15 cellular contexts compared by ENCODE assay signal in the genomic region with DNA sequence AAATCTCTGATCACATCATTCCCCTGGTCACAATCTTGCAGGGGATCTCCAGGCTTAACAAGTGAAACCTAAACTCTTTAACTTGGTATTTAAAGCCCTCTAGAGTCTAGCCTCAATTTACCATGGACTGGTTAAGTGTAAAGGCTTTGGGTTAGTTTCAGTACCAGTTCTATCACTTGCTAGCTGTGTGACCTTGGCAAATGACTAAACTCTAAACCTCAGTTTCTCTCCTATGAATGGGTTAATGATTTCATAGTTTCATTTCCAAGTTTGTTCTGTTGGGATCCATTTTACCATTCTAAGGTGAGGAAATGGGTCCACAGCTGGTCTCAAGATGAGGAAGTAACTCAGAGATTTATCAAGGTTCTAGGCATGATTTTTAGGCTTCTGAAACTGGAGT. TPM values are rescaled to one million over a fixed set of nuclear protein-coding genes. Genes with fewer than 3 reads are reported as not detected.
A peak's percentile ranks its signal among the peaks of the same experiment; 100 is the strongest.
DNase-seq lines count a peak whose midpoint lies in the region; ATAC-seq and TF ChIP-seq lines count a peak whose summit lies in the region.
"Had no signal": no experiment of that assay in that cellular context is flagged by ENCODE, and none has a peak within 500 bp of the region (broad histone marks: within the 10 kb centered on the region; RNA-seq: fewer than 3 reads in every experiment).

No MANE protein-coding gene starts in this region.

- H3K4me1 Mint-ChIP-seq in glutamatergic neuron (ENCODE audit: low read depth, unreplicated experiment), result peaks cover 5% of the 10 kb centered on the region
- H3K4me1 Mint-ChIP-seq: central memory CD8-positive, alpha-beta T cell had no signal

- peaks cover 10% of the 10 kb centered on the region; the same call in 1 of the 2 replicates for H3K27me3 ChIP-seq in OCI-LY3 (ENCODE audit: low read depth, low read length)
- 0 out of 2 replicates have a peak, but pooled peaks cover 3% of the 10 kb centered on the region for H3K27me3 ChIP-seq in SJCRH30
- H3K27me3 ChIP-seq: heart left ventricle had no signal

- peaks cover 51% of the 10 kb centered on the region for H3K4me1 ChIP-seq in OCI-LY3 (ENCODE audit: low read length)
- peaks cover 5% of the 10 kb centered on the region for H3K4me1 ChIP-seq in SJCRH30

- H3K36me3 ChIP-seq in OCI-LY3 (replicated peaks; ENCODE audit: low read depth, low read length), result no peaks in the 10 kb centered on the region
- H3K36me3 ChIP-seq in SJCRH30, result no peaks in the 10 kb centered on the region
- H3K36me3 ChIP-seq: heart left ventricle had no signal

- no peak overlapping the region for H3K4me3 Mint-ChIP-seq in glutamatergic neuron (ENCODE audit: unreplicated experiment)
- H3K4me3 Mint-ChIP-seq: activated naive CD8-positive, alpha-beta T cell; central memory CD8-positive, alpha-beta T cell had no signal

- H3K27ac ChIP-seq in OCI-LY3 (ENCODE audit: low read length), result no peak overlapping the region
- no peak overlapping the region for H3K27ac ChIP-seq in SJCRH30
- H3K27ac ChIP-seq: heart left ventricle had no signal

- H3K4me3 ChIP-seq in OCI-LY3 (ENCODE audit: low read length) (no peak overlapping the region), SJCRH30 (no peak overlapping the region)
- H3K4me3 ChIP-seq: heart left ventricle had no signal

- H3K9me3 ChIP-seq in OCI-LY3 (ENCODE audit: insufficient read depth, low read length) (no peaks in the 10 kb centered on the region), SJCRH30 (replicated peaks) (no peaks in the 10 kb centered on the region)
- H3K9me3 ChIP-seq: heart left ventricle had no signal

- no peaks in the 10 kb centered on the region for H3K36me3 Mint-ChIP-seq in glutamatergic neuron (ENCODE audit: unreplicated experiment)
- H3K36me3 Mint-ChIP-seq: activated naive CD8-positive, alpha-beta T cell had no signal

- H2AFZ ChIP-seq in OCI-LY3 (ENCODE audit: low read depth, low read length), result no peak overlapping the region

- H3K79me2 ChIP-seq in OCI-LY3 (ENCODE audit: low read length), result no peaks in the 10 kb centered on the region

- TF ChIP-seq CTCF in OCI-LY3 (IDR thresholded peaks at IDR 0.05; ENCODE audit: low read depth, low read length) (no peak), glutamatergic neuron (IDR thresholded peaks at IDR 0.05; ENCODE audit: partially characterized antibody, unreplicated experiment) (no peak)

- H4K20me1 ChIP-seq in OCI-LY3 (ENCODE audit: insufficient read depth, low read length), result no peaks in the 10 kb centered on the region

- no peak overlapping the region for H3K9ac ChIP-seq in OCI-LY3 (ENCODE audit: low read length)

- no peaks in the 10 kb centered on the region for H3K27me3 Mint-ChIP-seq in glutamatergic neuron (ENCODE audit: unreplicated experiment)
- H3K27me3 Mint-ChIP-seq: activated naive CD8-positive, alpha-beta T cell; central memory CD8-positive, alpha-beta T cell had no signal

- DNase-seq in SJCRH30 (no peak), glutamatergic neuron (no peak), NCI-H146 treated with DMSO at 0.1 percent for 48 hours (lab: John Stamatoyannopoulos, UW; ENCODE audit: unreplicated experiment) (no peak)
- no peak for DNase-seq in effector CD8-positive, alpha-beta T cell (lab: John Stamatoyannopoulos, UW)
- DNase-seq: heart left ventricle, left cardiac atrium, NCI-H1417 treated with DMSO at 0.1 percent for 48 hours, NCI-H510A, T-helper 9 cell had no signal

- H3K9me3 Mint-ChIP-seq in glutamatergic neuron (ENCODE audit: unreplicated experiment), result no peaks in the 10 kb centered on the region
- H3K9me3 Mint-ChIP-seq: central memory CD8-positive, alpha-beta T cell had no signal

- ATAC-seq in GM18498 (IDR thresholded peaks at IDR 0.05; ENCODE audit: unreplicated experiment) (peak; percentile 49), GM19452 (IDR thresholded peaks at IDR 0.05; ENCODE audit: unreplicated experiment) (peak; percentile 53), HG02884 (IDR thresholded peaks at IDR 0.05; ENCODE audit: unreplicated experiment) (peak; percentile 45)
- ATAC-seq: heart left ventricle, left cardiac atrium had no signal

- peak overlapping the region; percentile 31 for H3K4me2 ChIP-seq in OCI-LY3 (ENCODE audit: low read length)

- H3K27ac Mint-ChIP-seq in glutamatergic neuron (ENCODE audit: unreplicated experiment), result no peak overlapping the region
- H3K27ac Mint-ChIP-seq: activated naive CD8-positive, alpha-beta T cell had no signal

RNA-seq across cellular contexts. Expression of a gene that starts 38.8 kb away (rescaled TPM):
- total RNA-seq in SJCRH30 (2014; rRNA removed; shearing (Covaris generic)), result not detected in 2 replicates
- not detected for total RNA-seq in glutamatergic neuron (ENCODE audit: unreplicated experiment)
